8 cellular contexts compared by ENCODE assay signal in genomic region chr5:138408023-138408422, GRCh38. TPM values are rescaled to one million over a fixed set of nuclear protein-coding genes. Genes with fewer than 3 reads are reported as not detected.
DNase-seq lines count a peak whose midpoint lies in the region; ATAC-seq and TF ChIP-seq lines count a peak whose summit lies in the region.
"Had no signal": no experiment of that assay in that cellular context is flagged by ENCODE, and none has a peak within 500 bp of the region (broad histone marks: within the 10 kb centered on the region; RNA-seq: fewer than 3 reads in every experiment).

No MANE protein-coding gene starts in this region.

- no peak overlapping the region for H3K9ac ChIP-seq in mammary epithelial cell (ENCODE audit: insufficient read depth, low read length)

- no peak for TF ChIP-seq POLR2A in uterus (IDR thresholded peaks at IDR 0.05)

- in situ Hi-C loops in mammary epithelial cell (cut with MboI; ENCODE audit: low sequenced_read_pairs in 2 of 2) = loop anchor here (25.0 kb wide), 2 partner anchors 196 to 221 kb away; partner anchors contain the start of genes BRD8 (in 1 of the 2), CDC23 (in 1 of the 2) and KIF20A (in 1 of the 2)

- no peak overlapping the region for H3K4me2 ChIP-seq in mammary epithelial cell (ENCODE audit: insufficient read depth, low read depth, low read length)

- no peaks in the 10 kb centered on the region for H3K79me2 ChIP-seq in mammary epithelial cell (ENCODE audit: insufficient read depth, low read length)

- H3K4me3 ChIP-seq in RWPE2 (ENCODE audit: severe bottlenecking) (no peak overlapping the region), mammary epithelial cell (replicated peaks in 1 of 3; ENCODE audit: insufficient read depth in 1 of 3, low read depth in 2 of 3, low read length in 3 of 3) (no peak overlapping the region), right atrium auricular region (no peak overlapping the region), uterus (no peak overlapping the region)

- no peak overlapping the region for H2AFZ ChIP-seq in mammary epithelial cell (ENCODE audit: low read depth, low read length)

- H3K4me1 Mint-ChIP-seq in natural killer cell = peaks cover 0 to 5% of the 10 kb centered on the region in 2 donors

- H3K36me3 Mint-ChIP-seq in natural killer cell = peaks cover 23% of the 10 kb centered on the region

- no peaks in the 10 kb centered on the region for H3K9me3 ChIP-seq in RWPE2 (ENCODE audit: severe bottlenecking)
- H3K9me3 ChIP-seq in mammary epithelial cell (replicated peaks; ENCODE audit: insufficient read depth, low read length) = no peaks in the 10 kb centered on the region
- H3K9me3 ChIP-seq in right atrium auricular region = no peaks in the 10 kb centered on the region
- H3K9me3 ChIP-seq in uterus = no peaks in the 10 kb centered on the region

- CTCF ChIA-PET in mammary epithelial cell (lab: Charles Lee; ENCODE audit: low non-redundant PET) = no interaction called here

- H3K4me3 Mint-ChIP-seq in natural killer cell = no peak overlapping the region

- H3K9me3 Mint-ChIP-seq in natural killer cell = no peaks in the 10 kb centered on the region

- BruUV-seq in mammary epithelial cell (replicated peaks; lab: Mats Ljungman, UMichigan) = no TSS peak

- H3K4me1 ChIP-seq in RWPE2 (ENCODE audit: insufficient read depth, poor library complexity, severe bottlenecking) = no peaks in the 10 kb centered on the region
- H3K4me1 ChIP-seq in mammary epithelial cell (ENCODE audit: insufficient read depth, low read length) = no peaks in the 10 kb centered on the region
- H3K4me1 ChIP-seq in right atrium auricular region = no peaks in the 10 kb centered on the region
- H3K4me1 ChIP-seq in uterus = no peaks in the 10 kb centered on the region

- ATAC-seq in GM18867 (IDR thresholded peaks at IDR 0.05; ENCODE audit: unreplicated experiment) = peak; percentile 75
- ATAC-seq in HG02642 (IDR thresholded peaks at IDR 0.05; ENCODE audit: poor library complexity, unreplicated experiment) = peak; percentile 76
- ATAC-seq in RWPE2 (ENCODE audit: low read depth) = peak; percentile 21; the same call in 2 of the 3 replicates
- no peak for ATAC-seq in natural killer cell

- intact Hi-C loops in natural killer cell (cut with micrococcal nuclease) = no loop called here
- intact Hi-C loops in mammary epithelial cell (cut with micrococcal nuclease) = no loop called here
- intact Hi-C loops in uterus (cut with DNase I; ENCODE audit: low total_unique reads) = no loop called here

- no peaks in the 10 kb centered on the region for H4K20me1 ChIP-seq in mammary epithelial cell (ENCODE audit: insufficient read depth, low read length)

- H3K27me3 ChIP-seq in RWPE2 (ENCODE audit: insufficient read depth, poor library complexity, severe bottlenecking) (no peaks in the 10 kb centered on the region), mammary epithelial cell (ENCODE audit: insufficient read depth, low read length) (no peaks in the 10 kb centered on the region), right atrium auricular region (no peaks in the 10 kb centered on the region), uterus (no peaks in the 10 kb centered on the region)

- TF ChIP-seq CTCF in RWPE2 (IDR thresholded peaks at IDR 0.05; ENCODE audit: poor library complexity, severe bottlenecking) = no peak
- TF ChIP-seq CTCF in natural killer cell (IDR thresholded peaks at IDR 0.05) = no peak
- TF ChIP-seq CTCF in mammary epithelial cell (conservative IDR thresholded peaks at IDR 0.05 in 1 of 2, IDR thresholded peaks at IDR 0.05 in 1 of 2; ENCODE audit: extremely low read depth in 1 of 2, insufficient read depth in 1 of 2, low read depth in 1 of 2, low read length in 2 of 2) = no peak
- TF ChIP-seq CTCF in right atrium auricular region (IDR thresholded peaks at IDR 0.05) = no peak
- TF ChIP-seq CTCF in uterus (IDR thresholded peaks at IDR 0.05) = no peak

- WGBS in mammary epithelial cell (ENCODE audit: low coverage, missing lambda C conversion rate) = 86% methylated on average over 5 of the region's 5 CpGs

- dilution Hi-C loops in mammary epithelial cell (cut with HindIII; ENCODE audit: low sequenced_read_pairs) = no loop called here

- H3K27ac ChIP-seq in RWPE2 (ENCODE audit: poor library complexity, severe bottlenecking) (no peak overlapping the region), mammary epithelial cell (ENCODE audit: insufficient read depth, low read depth, low read length) (no peak overlapping the region), right atrium auricular region (no peak overlapping the region), uterus (no peak overlapping the region)

- peaks cover 48% of the 10 kb centered on the region for H3K36me3 ChIP-seq in RWPE2 (ENCODE audit: low read depth)
- H3K36me3 ChIP-seq in mammary epithelial cell (ENCODE audit: insufficient read depth, low read length) = peaks cover 5% of the 10 kb centered on the region
- H3K36me3 ChIP-seq in right atrium auricular region = peaks cover 40% of the 10 kb centered on the region
- no peaks in the 10 kb centered on the region for H3K36me3 ChIP-seq in uterus

- DNase-seq in RWPE2 (ENCODE audit: low spot score) (no peak), natural killer cell (no peak), mammary epithelial cell (no peak), right atrium auricular region (ENCODE audit: low spot score) (no peak), uterus (no peak)
- DNase-seq: SHP77 had no signal

- peak overlapping the region; percentile 7 to 41 for H3K27ac Mint-ChIP-seq in natural killer cell

- no peaks in the 10 kb centered on the region for H3K27me3 Mint-ChIP-seq in natural killer cell (ENCODE audit: low read depth in 2 of 2)

RNA-seq across cellular contexts. Expression of gene REEP2, which starts 30.8 kb away (rescaled TPM):
- under 1 TPM; 0.28 to 0.79 (median 0.66) TPM for total RNA-seq in natural killer cell
- total RNA-seq in mammary epithelial cell = 10 to 100 TPM; 14.5 to 26.5 TPM
- 3.6 TPM for polyA plus RNA-seq in mammary epithelial cell
- 70.6 TPM for polyA minus RNA-seq in mammary epithelial cell
- 10 to 100 TPM; 27.5 to 28.4 TPM for total RNA-seq in right atrium auricular region
- 10 to 100 TPM in 1 of 4 donors, 1 to 10 TPM in 2, under 1 TPM in 1; 0.77 to 14.1 (median 5.0) TPM for total RNA-seq in uterus

RNA-seq across cellular contexts. Expression of gene KDM3B, which starts 55.5 kb away (rescaled TPM):
- 10 to 100 TPM; 82.3 to 87.1 (median 82.3) TPM for total RNA-seq in natural killer cell
- total RNA-seq in mammary epithelial cell = 10 to 100 TPM; 35.6 to 42.7 TPM
- polyA plus RNA-seq in mammary epithelial cell = 18.6 TPM
- polyA minus RNA-seq in mammary epithelial cell = 68.3 TPM
- total RNA-seq in right atrium auricular region = 10 to 100 TPM; 42.9 to 46.9 TPM
- 10 to 100 TPM; 21.8 to 96.4 (median 51.5) TPM for total RNA-seq in uterus

RNA-seq across cellular contexts. Expression of gene EGR1, which starts 57.3 kb away (rescaled TPM):
- total RNA-seq in natural killer cell = 100 to 1,000 TPM in 1 of 3 donors, 10 to 100 TPM in 2; 52.1 to 137 (median 84.8) TPM
- 100 to 1,000 TPM in 1 of 2 donors, 10 to 100 TPM in 1; 12.7 to 159 TPM for total RNA-seq in mammary epithelial cell
- 10.6 TPM for polyA plus RNA-seq in mammary epithelial cell
- 63.3 TPM for polyA minus RNA-seq in mammary epithelial cell
- total RNA-seq in right atrium auricular region = 10 to 100 TPM; 17.3 to 73.0 TPM
- 100 to 1,000 TPM in 1 of 4 donors, 10 to 100 TPM in 1, 1 to 10 TPM in 2; 2.6 to 123 (median 35.2) TPM for total RNA-seq in uterus

Comparison
In these comparisons a context has a peak if more than half of its experiments do, and no peak if none do; other contexts are left out.
1. ATAC-seq: peak in GM18867 (single experiment), HG02642 (single experiment) and RWPE2 (single experiment); none in natural killer cell (0 of 3).